8 cellular contexts compared by ENCODE assay signal in the genomic region with DNA sequence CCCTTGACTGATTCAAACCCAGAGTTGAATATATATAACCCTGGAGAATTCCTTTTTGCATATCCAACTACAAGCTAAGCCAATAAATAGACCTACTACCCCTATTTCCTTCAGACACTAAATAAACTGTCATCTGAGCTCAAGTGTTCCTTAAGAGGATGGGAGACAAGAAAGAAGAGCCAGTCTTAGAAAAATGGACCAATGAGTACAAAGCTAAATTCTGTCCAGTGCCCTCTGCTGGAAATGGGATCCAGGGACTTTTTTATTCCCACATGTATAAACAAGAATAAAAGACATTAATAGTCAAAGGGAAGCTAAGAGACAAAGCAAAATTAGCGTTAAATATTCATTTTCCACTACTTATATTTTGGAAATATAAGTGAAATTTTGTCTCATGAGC.
A peak's percentile ranks its signal among the peaks of the same experiment; 100 is the strongest.
DNase-seq lines count a peak whose midpoint lies in the region; ATAC-seq, FAIRE-seq and TF ChIP-seq lines count a peak whose summit lies in the region.

No MANE protein-coding gene starts in this region.

- no peak for FAIRE-seq in H54 (lab: Jason Lieb, UNC)

- no peak for TF ChIP-seq POLR2A in H54 (IDR thresholded peaks at IDR 0.05; ENCODE audit: low read depth, low read length)

- H3K9ac ChIP-seq in DND-41 (ENCODE audit: low read depth, low read length): no peak overlapping the region; the same call in 1 of the 2 replicates
- no peak overlapping the region for H3K9ac ChIP-seq in MM.1S (ENCODE audit: low read length)

- H3K4me3 Mint-ChIP-seq in nephron progenitor cell: peak overlapping the region; percentile 10

- TF ChIP-seq CTCF in DND-41 (IDR thresholded peaks at IDR 0.05; ENCODE audit: borderline replicate concordance, extremely low read depth, low read length, poor library complexity, severe bottlenecking) (peak; percentile 43), MM.1S (IDR thresholded peaks at IDR 0.05; ENCODE audit: low read length) (peak; percentile 11; the same call in 1 of the 2 replicates), nephron progenitor cell (IDR thresholded peaks at IDR 0.05) (no peak)

- DNase-seq in DND-41 (no peak), MM.1S (no peak), caudate nucleus (lab: John Stamatoyannopoulos, UW) (no peak), nephron progenitor cell (no peak), DMS153 (lab: John Stamatoyannopoulos, UW) (no peak), H54 (ENCODE audit: insufficient read length, low spot score) (no peak)

- peaks cover 28% of the 10 kb centered on the region for H4K20me1 ChIP-seq in DND-41 (ENCODE audit: insufficient read depth, low read length)
- no peaks in the 10 kb centered on the region; the same call in 1 of the 2 replicates for H4K20me1 ChIP-seq in MM.1S (ENCODE audit: insufficient read depth, low read length)

- H3F3A ChIP-seq in MM.1S (ENCODE audit: insufficient read depth, low read length): peaks cover 37% of the 10 kb centered on the region

- H3K9me2 ChIP-seq in MM.1S (replicated peaks; ENCODE audit: insufficient read depth, low read length): no peaks in the 10 kb centered on the region

- no peak overlapping the region for H3K27ac Mint-ChIP-seq in nephron progenitor cell

- H3K4me1 Mint-ChIP-seq in nephron progenitor cell: peaks cover 79% of the 10 kb centered on the region

- no peaks in the 10 kb centered on the region for H3K27me3 ChIP-seq in DND-41 (ENCODE audit: insufficient read depth, low read length, poor library complexity)
- no peaks in the 10 kb centered on the region for H3K27me3 ChIP-seq in MM.1S (replicated peaks; ENCODE audit: insufficient read depth, low read length)

- H3K27me3 Mint-ChIP-seq in nephron progenitor cell (ENCODE audit: low read depth, poor library complexity): peaks cover 11% of the 10 kb centered on the region

- H3K4me2 ChIP-seq in DND-41 (ENCODE audit: insufficient read depth, low read length): no peak overlapping the region
- no peak overlapping the region for H3K4me2 ChIP-seq in MM.1S (ENCODE audit: low read depth, low read length)

- no peaks in the 10 kb centered on the region for H3K9me3 Mint-ChIP-seq in nephron progenitor cell

- H3K36me3 ChIP-seq in DND-41 (ENCODE audit: insufficient read depth, low read length) (peaks cover 75% of the 10 kb centered on the region), MM.1S (replicated peaks; ENCODE audit: insufficient read depth, low read length) (peaks cover 16% of the 10 kb centered on the region; the same call in 1 of the 2 replicates)

- peaks cover 76% of the 10 kb centered on the region for H3K79me2 ChIP-seq in DND-41 (ENCODE audit: insufficient read depth, low read length)
- peaks cover 87% of the 10 kb centered on the region for H3K79me2 ChIP-seq in MM.1S (ENCODE audit: low read length)

- ATAC-seq in DND-41 (ENCODE audit: insufficient read depth, low read depth) (no peak), HG03025 (IDR thresholded peaks at IDR 0.05; ENCODE audit: low FRiP score, unreplicated experiment) (no peak), HG03108 (IDR thresholded peaks at IDR 0.05; ENCODE audit: unreplicated experiment) (no peak)

- no peak overlapping the region for H3K4me3 ChIP-seq in DND-41 (ENCODE audit: low read depth in 1 of 2, low read length in 2 of 2)
- no peak overlapping the region for H3K4me3 ChIP-seq in MM.1S (ENCODE audit: low read length)

- H2AFZ ChIP-seq in DND-41 (ENCODE audit: low read depth, low read length) (no peak overlapping the region), MM.1S (ENCODE audit: low read length) (no peak overlapping the region)

- no peaks in the 10 kb centered on the region for H3K9me3 ChIP-seq in DND-41 (ENCODE audit: insufficient read depth, low read length, severe bottlenecking)
- no peaks in the 10 kb centered on the region for H3K9me3 ChIP-seq in MM.1S (replicated peaks; ENCODE audit: insufficient read depth, low read length)

- H3K4me1 ChIP-seq in DND-41 (ENCODE audit: insufficient read depth, low read length): peaks cover 22% of the 10 kb centered on the region
- H3K4me1 ChIP-seq in MM.1S (ENCODE audit: low read length): peaks cover 8% of the 10 kb centered on the region; the same call in 1 of the 2 replicates

- H3K27ac ChIP-seq in DND-41 (ENCODE audit: low read length) (no peak overlapping the region), MM.1S (ENCODE audit: low read length) (no peak overlapping the region), caudate nucleus (ENCODE audit: low read depth, low read length) (peak overlapping the region; percentile 19)

- peaks cover 64% of the 10 kb centered on the region for H3K36me3 Mint-ChIP-seq in nephron progenitor cell (ENCODE audit: low read depth)
